8 cellular contexts compared by ENCODE assay signal in genomic region chr15:79923515-79924169, GRCh38. TPM values are rescaled to one million over a fixed set of nuclear protein-coding genes. Genes with fewer than 3 reads are reported as not detected.
DNase-seq lines count a peak whose midpoint lies in the region; ATAC-seq and TF ChIP-seq lines count a peak whose summit lies in the region.

No MANE protein-coding gene starts in this region.

- H3K36me3 Mint-ChIP-seq in HFFc6 (ENCODE audit: low read depth): peaks cover 38% of the 10 kb centered on the region
- peaks cover 49% of the 10 kb centered on the region for H3K36me3 Mint-ChIP-seq in activated naive CD4-positive, alpha-beta T cell treated with anti-CD3 and anti-CD28 coated beads, Interleukin-2, amount 10 ng/mL, durations not matched to agents 7 days and 5 days

- H3K4me1 Mint-ChIP-seq in HFFc6 (ENCODE audit: low read depth): peaks cover 16% of the 10 kb centered on the region
- peaks cover 27% of the 10 kb centered on the region for H3K4me1 Mint-ChIP-seq in activated naive CD4-positive, alpha-beta T cell treated with anti-CD3 and anti-CD28 coated beads, Interleukin-2, amount 10 ng/mL, durations not matched to agents 7 days and 5 days

- H3K4me3 ChIP-seq in gastroesophageal sphincter (peak overlapping the region; percentile 61 to 90), neutrophil (ENCODE audit: low read depth in 1 of 2, low read length in 1 of 2) (peak overlapping the region; percentile 93 to 100)

- H3K9me3 ChIP-seq in gastroesophageal sphincter (peaks cover 0 to 34% (median 0%) of the 10 kb centered on the region in 3 donors), neutrophil (no peaks in the 10 kb centered on the region)

- no peak for TF ChIP-seq EP300 in gastroesophageal sphincter (IDR thresholded peaks at IDR 0.05)

- peaks cover 0 to 31% of the 10 kb centered on the region in 2 donors for H3K36me3 ChIP-seq in gastroesophageal sphincter
- H3K36me3 ChIP-seq in neutrophil: peaks cover 27% of the 10 kb centered on the region

- H3K4me1 ChIP-seq in gastroesophageal sphincter: peaks cover 0 to 20% (median 0%) of the 10 kb centered on the region in 3 donors
- H3K4me1 ChIP-seq in neutrophil (ENCODE audit: control insufficient read depth in 1 of 2, insufficient read depth in 1 of 2, low read depth in 1 of 2, low read length in 1 of 2): peaks cover 37 to 43% of the 10 kb centered on the region in 2 experiments

- WGBS in gastroesophageal sphincter (ENCODE audit: low coverage in 1 of 2), 2 donors: 2% methylated on average over 13 of the region's 68 CpGs; no CpG with 5 or more reads in 1 of the 2 donors

- peak; percentile 55 for TF ChIP-seq POLR2A in gastroesophageal sphincter (IDR thresholded peaks at IDR 0.05)

- peaks cover 2% of the 10 kb centered on the region; the same call in 1 of the 2 replicates for H3K27me3 Mint-ChIP-seq in HFFc6 (ENCODE audit: insufficient read depth)
- H3K27me3 Mint-ChIP-seq in activated naive CD4-positive, alpha-beta T cell treated with anti-CD3 and anti-CD28 coated beads, Interleukin-2, amount 10 ng/mL, durations not matched to agents 7 days and 5 days: peaks cover 4% of the 10 kb centered on the region

- ATAC-seq in gastroesophageal sphincter: peak; percentile 98

- in situ Hi-C loops in SK-MEL-5 (cut with HindIII; ENCODE audit: low pct_unique_long_range_greater_than_20kb, low sequenced_read_pairs): no loop called here

- H3K27me3 ChIP-seq in gastroesophageal sphincter (no peaks in the 10 kb centered on the region), neutrophil (no peaks in the 10 kb centered on the region)

- no peak for TF ChIP-seq CTCF in HFFc6 (IDR thresholded peaks at IDR 0.05)
- TF ChIP-seq CTCF in gastroesophageal sphincter (IDR thresholded peaks at IDR 0.05): peak in 1 of 4 experiments; percentile 15
- TF ChIP-seq CTCF in neutrophil (IDR thresholded peaks at IDR 0.05): peak; percentile 65

- H3K27ac Mint-ChIP-seq in HFFc6: peak overlapping the region; percentile 94
- peak overlapping the region; percentile 96 for H3K27ac Mint-ChIP-seq in activated naive CD4-positive, alpha-beta T cell treated with anti-CD3 and anti-CD28 coated beads, Interleukin-2, amount 10 ng/mL, durations not matched to agents 7 days and 5 days

- H3K27ac ChIP-seq in gastroesophageal sphincter: peak overlapping the region; percentile 80 to 97 (median 96)
- H3K27ac ChIP-seq in neutrophil: peak overlapping the region; percentile 97
- H3K27ac ChIP-seq in substantia nigra (ENCODE audit: low read depth, low read length, poor library complexity, severe bottlenecking): peak overlapping the region; percentile 83

- H3K4me3 Mint-ChIP-seq in HFFc6: peak overlapping the region; percentile 96
- peak overlapping the region; percentile 90 for H3K4me3 Mint-ChIP-seq in activated naive CD4-positive, alpha-beta T cell treated with anti-CD3 and anti-CD28 coated beads, Interleukin-2, amount 10 ng/mL, durations not matched to agents 7 days and 5 days

- DNase-seq in GM04504 (ENCODE audit: low read depth) (peak; percentile 88), HFFc6 (peak; percentile 90), NAMALWA (ENCODE audit: low spot score) (peak; percentile 98), SK-MEL-5 (ENCODE audit: low read depth, low spot score) (peak; percentile 98), substantia nigra (lab: John Stamatoyannopoulos, UW) (peak in 48 of 49 donors; percentile 26 to 94 (median 67))
- DNase-seq in activated naive CD4-positive, alpha-beta T cell treated with anti-CD3 and anti-CD28 coated beads, Interleukin-2, amount 10 ng/mL, durations not matched to agents 7 days and 5 days: peak; percentile 98

- H3K9me3 Mint-ChIP-seq in HFFc6: peaks cover 48% of the 10 kb centered on the region
- peaks cover 39% of the 10 kb centered on the region for H3K9me3 Mint-ChIP-seq in activated naive CD4-positive, alpha-beta T cell treated with anti-CD3 and anti-CD28 coated beads, Interleukin-2, amount 10 ng/mL, durations not matched to agents 7 days and 5 days

- CTCF ChIA-PET in activated naive CD4-positive, alpha-beta T cell treated with anti-CD3 and anti-CD28 coated beads, Interleukin-2, amount 10 ng/mL, durations not matched to agents 7 days and 5 days (lab: Charles Lee): interaction anchor here (0.9 to 1.3 kb wide), 5 partner anchors 24 to 74 kb away, joined by 3 to 4 read pairs (median 3); no protein-coding TSS in a partner anchor

RNA-seq across cellular contexts. Expression of gene MTHFS, which starts 26.8 kb away (rescaled TPM):
- total RNA-seq in HFFc6 (2021; fragmentation: NEBNext Ultra II Directional; extraction: Animal tissue kit (Norgen Biotek cat#: 25700)): 10 to 100 TPM; 18.5 to 23.0 (median 21.1) TPM
- total RNA-seq in SK-MEL-5 (2014; rRNA removed; shearing (Covaris generic)): 76.4 and 89.9 TPM in 2 replicates
- 46.6 and 66.1 TPM in 2 replicates for polyA plus RNA-seq in SK-MEL-5 (2015; cell fraction: cytosol; rRNA removed)
- polyA plus RNA-seq in SK-MEL-5 (2015; cell fraction: nucleus; rRNA removed): 6.7 and 15.1 TPM in 2 replicates
- 10 to 100 TPM in 2 of 4 donors, 1 to 10 TPM in 2; 7.9 to 12.8 (median 11.0) TPM for total RNA-seq in gastroesophageal sphincter

RNA-seq across cellular contexts. Expression of gene BCL2A1, which starts 47.4 kb away (rescaled TPM):
- under 1 TPM in 2 of 6 experiments, not detected in 4; 0.27 to 0.46 TPM for total RNA-seq in HFFc6 (2021; fragmentation: NEBNext Ultra II Directional; extraction: Animal tissue kit (Norgen Biotek cat#: 25700))
- 102 and 105 TPM in 2 replicates for total RNA-seq in SK-MEL-5 (2014; rRNA removed; shearing (Covaris generic))
- 32.5 and 40.7 TPM in 2 replicates for polyA plus RNA-seq in SK-MEL-5 (2015; cell fraction: cytosol; rRNA removed)
- polyA plus RNA-seq in SK-MEL-5 (2015; cell fraction: nucleus; rRNA removed): 13.8 and 19.8 TPM in 2 replicates
- 10 to 100 TPM in 1 of 4 donors, under 1 TPM in 1, not detected in 2; 0.62 to 13.3 TPM for total RNA-seq in gastroesophageal sphincter

Comparison
In these comparisons a context has a peak if more than half of its experiments do, and no peak if none do; other contexts are left out.
1. Peak in every context shown above with its lines: DNase-seq, ATAC-seq, H3K4me3 ChIP-seq and H3K27ac ChIP-seq.